In the genomic region with DNA sequence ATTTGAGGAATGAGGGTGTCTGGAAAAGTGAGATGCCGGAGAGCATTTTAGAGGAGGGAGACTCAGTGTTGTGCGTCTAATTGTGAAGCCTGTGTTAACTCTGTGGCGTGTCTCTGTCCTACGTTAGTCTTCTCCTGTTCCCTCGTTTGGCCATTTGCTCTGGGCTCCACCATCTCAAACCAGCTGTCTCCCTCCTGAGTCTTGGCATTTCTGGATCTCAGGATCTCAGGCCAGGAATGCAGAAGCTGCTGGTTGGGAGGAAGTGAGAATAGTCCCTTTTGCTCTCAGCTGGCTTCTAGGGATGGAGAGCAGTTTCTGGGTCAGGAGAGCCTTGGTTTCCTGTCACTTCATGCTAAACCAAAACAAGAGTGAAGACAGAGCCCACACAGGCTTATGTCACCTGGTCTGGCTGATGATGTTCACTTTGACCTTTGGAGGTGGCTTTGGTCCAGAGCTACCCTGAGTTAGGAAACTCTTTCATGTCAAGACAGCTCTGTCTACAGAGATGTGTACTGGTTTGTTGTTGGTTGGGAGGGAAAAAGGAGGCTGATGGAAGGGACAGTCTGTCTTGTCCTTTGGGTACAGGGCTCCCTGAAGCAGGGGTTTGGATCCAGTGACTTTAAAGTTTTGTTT, we compare ENCODE assay signal across 29 cellular contexts. TPM values are rescaled to one million over a fixed set of nuclear protein-coding genes. Genes with fewer than 3 reads are reported as not detected.
DNase-seq lines count a peak whose midpoint lies in the region; ATAC-seq and TF ChIP-seq lines count a peak whose summit lies in the region.
"Had no signal": no experiment of that assay in that cellular context is flagged by ENCODE, and none has a peak within 500 bp of the region (broad histone marks: within the 10 kb centered on the region; RNA-seq: fewer than 3 reads in every experiment).

No MANE protein-coding gene starts in this region.

- no peak for TF ChIP-seq POLR2A in gastrocnemius medialis (IDR thresholded peaks at IDR 0.05)

- H3K4me1 Mint-ChIP-seq in endodermal cell, result peaks cover 29% of the 10 kb centered on the region
- H3K4me1 Mint-ChIP-seq: activated CD4-positive, alpha-beta T cell treated with anti-CD3 and anti-CD28 coated beads, Interleukin-2, amount 10 ng/mL, durations not matched to agents 7 days and 5 days; activated naive CD4-positive, alpha-beta T cell treated with anti-CD3 and anti-CD28 coated beads, Interleukin-2, amount 10 ng/mL, durations not matched to agents 7 days and 5 days had no signal

- H3K9ac ChIP-seq in GM23248 (no peak overlapping the region), endodermal cell (ENCODE audit: extremely low read depth, low read length, poor library complexity, severe bottlenecking) (no peak overlapping the region)

- H3K36me3 Mint-ChIP-seq in endodermal cell (ENCODE audit: low read depth), result no peaks in the 10 kb centered on the region
- H3K36me3 Mint-ChIP-seq: activated CD8-positive, alpha-beta memory T cell treated with anti-CD3 and anti-CD28 coated beads, Interleukin-2, amount 10 ng/mL, durations not matched to agents 7 days and 5 days; activated naive CD4-positive, alpha-beta T cell treated with anti-CD3 and anti-CD28 coated beads, Interleukin-2, amount 10 ng/mL, durations not matched to agents 7 days and 5 days had no signal

- no peaks in the 10 kb centered on the region for H3K27me3 Mint-ChIP-seq in endodermal cell (ENCODE audit: insufficient read depth)
- H3K27me3 Mint-ChIP-seq: activated CD4-positive, alpha-beta T cell treated with anti-CD3 and anti-CD28 coated beads, Interleukin-2, amount 10 ng/mL, durations not matched to agents 7 days and 5 days had no signal

- peaks cover 24% of the 10 kb centered on the region for H3K4me1 ChIP-seq in GM23248 (ENCODE audit: insufficient read depth)
- H3K4me1 ChIP-seq in endodermal cell (ENCODE audit: control insufficient read depth, insufficient read depth, low read length), result peaks cover 17% of the 10 kb centered on the region
- H3K4me1 ChIP-seq in osteoblast (ENCODE audit: insufficient read depth, low read length), result peaks cover 20% of the 10 kb centered on the region
- H3K4me1 ChIP-seq in gastrocnemius medialis, result peaks cover 0 to 17% of the 10 kb centered on the region in 2 donors
- H3K4me1 ChIP-seq: upper lobe of right lung had no signal

- no peaks in the 10 kb centered on the region for H3K9me3 Mint-ChIP-seq in endodermal cell
- H3K9me3 Mint-ChIP-seq: activated CD4-positive, alpha-beta T cell treated with anti-CD3 and anti-CD28 coated beads, Interleukin-2, amount 10 ng/mL, durations not matched to agents 7 days and 5 days; activated naive CD4-positive, alpha-beta T cell treated with anti-CD3 and anti-CD28 coated beads, Interleukin-2, amount 10 ng/mL, durations not matched to agents 7 days and 5 days; activated T-cell treated with anti-CD3 and anti-CD28 coated beads, Interleukin-2, amount 50 U/mL, for 72 hours; dendritic cell treated with granulocyte-macrophage colony-stimulating factor and Interleukin-4, amounts not matched to agents 40 ng/mL and 50 ng/mL, for 4 days had no signal

- DNase-seq in AG10803 (ENCODE audit: low read depth) (peak; percentile 46), GM23248 (no peak), endodermal cell (peak; percentile 26), osteoblast (ENCODE audit: insufficient read length, low spot score, missing footprints) (no peak), HUDEP-2 (lab: John Stamatoyannopoulos, UW; ENCODE audit: unreplicated experiment in 76 of 76) (no peak), gastrocnemius medialis (no peak), activated T-cell treated with anti-CD3 and anti-CD28 coated beads for 4 hours (no peak)
- DNase-seq: activated CD4-positive, alpha-beta T cell treated with anti-CD3 and anti-CD28 coated beads, Interleukin-2, amount 10 ng/mL, durations not matched to agents 7 days and 5 days; activated CD8-positive, alpha-beta memory T cell treated with anti-CD3 and anti-CD28 coated beads, Interleukin-2, amount 10 ng/mL, durations not matched to agents 7 days and 5 days; activated naive CD4-positive, alpha-beta T cell treated with anti-CD3 and anti-CD28 coated beads, Interleukin-2, amount 10 ng/mL, durations not matched to agents 7 days and 5 days; activated T-cell treated with anti-CD3 and anti-CD28 coated beads, Interleukin-2, amount 50 U/mL, for 72 hours; DMS79 treated with DMSO at 0.1 percent for 48 hours; HCEC 1CT; mesenchymal stem cell; NCI-H1417; NCI-H2029 treated with DMSO at 0.1 percent for 48 hours; NCI-H526 treated with DMSO at 0.1 percent for 48 hours; stimulated activated CD4-positive, alpha-beta T cell treated with anti-CD3 and anti-CD28 coated beads, Interleukin-1b, Interleukin-23, amount 100 ng/mL, for 48 hours; stomach; T1000; upper lobe of right lung had no signal

- ATAC-seq in gastrocnemius medialis (no peak), GM21576 (IDR thresholded peaks at IDR 0.05; ENCODE audit: unreplicated experiment) (no peak)
- ATAC-seq: activated CD8-positive, alpha-beta memory T cell treated with anti-CD3 and anti-CD28 coated beads, Interleukin-2, amount 10 ng/mL, durations not matched to agents 7 days and 5 days; Panc1; upper lobe of right lung had no signal

- H3K27ac Mint-ChIP-seq in endodermal cell, result no peak overlapping the region
- H3K27ac Mint-ChIP-seq: activated CD4-positive, alpha-beta T cell treated with anti-CD3 and anti-CD28 coated beads, Interleukin-2, amount 10 ng/mL, durations not matched to agents 7 days and 5 days; activated CD8-positive, alpha-beta memory T cell treated with anti-CD3 and anti-CD28 coated beads, Interleukin-2, amount 10 ng/mL, durations not matched to agents 7 days and 5 days; activated naive CD4-positive, alpha-beta T cell treated with anti-CD3 and anti-CD28 coated beads, Interleukin-2, amount 10 ng/mL, durations not matched to agents 7 days and 5 days; activated T-cell treated with anti-CD3 and anti-CD28 coated beads, Interleukin-2, amount 50 U/mL, for 72 hours; dendritic cell treated with granulocyte-macrophage colony-stimulating factor and Interleukin-4, amounts not matched to agents 40 ng/mL and 50 ng/mL, for 4 days had no signal

- H3K4me2 ChIP-seq in GM23248 (ENCODE audit: unreplicated experiment), result peak overlapping the region; percentile 44
- no peak overlapping the region for H3K4me2 ChIP-seq in osteoblast (ENCODE audit: insufficient read depth, low read length)
- H3K4me2 ChIP-seq: smooth muscle cell had no signal

- H2AFZ ChIP-seq in GM23248 (no peak overlapping the region), osteoblast (ENCODE audit: low read length) (no peak overlapping the region)

- H3K27ac ChIP-seq in GM23248, result peak overlapping the region; percentile 74
- H3K27ac ChIP-seq in endodermal cell (ENCODE audit: low read depth, low read length), result no peak overlapping the region
- H3K27ac ChIP-seq in osteoblast (ENCODE audit: low read depth, low read length), result peak overlapping the region; percentile 9
- H3K27ac ChIP-seq in gastrocnemius medialis, result peak overlapping the region in 2 of 4 donors; percentile 20 to 22
- H3K27ac ChIP-seq: C4-2B, cardiac muscle cell, upper lobe of right lung had no signal

- H3K4me3 Mint-ChIP-seq in endodermal cell, result no peak overlapping the region
- H3K4me3 Mint-ChIP-seq: activated CD4-positive, alpha-beta T cell treated with anti-CD3 and anti-CD28 coated beads, Interleukin-2, amount 10 ng/mL, durations not matched to agents 7 days and 5 days; activated CD8-positive, alpha-beta memory T cell treated with anti-CD3 and anti-CD28 coated beads, Interleukin-2, amount 10 ng/mL, durations not matched to agents 7 days and 5 days; activated naive CD4-positive, alpha-beta T cell treated with anti-CD3 and anti-CD28 coated beads, Interleukin-2, amount 10 ng/mL, durations not matched to agents 7 days and 5 days; activated T-cell treated with anti-CD3 and anti-CD28 coated beads, Interleukin-2, amount 50 U/mL, for 72 hours; dendritic cell treated with granulocyte-macrophage colony-stimulating factor and Interleukin-4, amounts not matched to agents 40 ng/mL and 50 ng/mL, for 4 days had no signal

- 83 to 84% methylated on average over 5 of the region's 5 CpGs for WGBS in GM23248 (ENCODE audit: low coverage in 1 of 2, low lambda C conversion rate in 2 of 2, missing lambda C conversion rate in 2 of 2), 2 experiments
- WGBS in endodermal cell (ENCODE audit: insufficient coverage in 1 of 2, insufficient read length in 1 of 2), 2 experiments, result 93 to 100% methylated on average over 1 to 5 of the region's 5 CpGs

- no peak overlapping the region for H3K4me3 ChIP-seq in AG10803 (ENCODE audit: low read length)
- no peak overlapping the region for H3K4me3 ChIP-seq in GM23248
- no peak overlapping the region for H3K4me3 ChIP-seq in endodermal cell (ENCODE audit: low read length)
- no peak overlapping the region for H3K4me3 ChIP-seq in osteoblast (ENCODE audit: insufficient read depth, low read length)
- H3K4me3 ChIP-seq in gastrocnemius medialis, result no peak overlapping the region
- H3K4me3 ChIP-seq: cardiac muscle cell, smooth muscle cell, stomach, upper lobe of right lung had no signal

- in situ Hi-C loops in GM23248 (cut with MboI) (no loop called here), gastrocnemius medialis (cut with MboI; ENCODE audit: low sequenced_read_pairs in 4 of 4) (no loop called here)

- H4K20me1 ChIP-seq in GM23248 (ENCODE audit: insufficient read depth) (peaks cover 26% of the 10 kb centered on the region; the same call in 1 of the 2 replicates), osteoblast (ENCODE audit: insufficient read depth, low read length) (peaks cover 65% of the 10 kb centered on the region)

- H3K79me2 ChIP-seq in GM23248 (ENCODE audit: insufficient read depth) (peaks cover 95% of the 10 kb centered on the region), osteoblast (ENCODE audit: insufficient read depth, low read length) (peaks cover 43% of the 10 kb centered on the region)

- no peaks in the 10 kb centered on the region for H3K9me2 ChIP-seq in GM23248 (ENCODE audit: insufficient read depth)

- no peaks in the 10 kb centered on the region for H3K36me3 ChIP-seq in GM23248 (ENCODE audit: low read depth)
- H3K36me3 ChIP-seq in endodermal cell (ENCODE audit: control insufficient read depth, insufficient read depth, low read length), result no peaks in the 10 kb centered on the region
- no peaks in the 10 kb centered on the region for H3K36me3 ChIP-seq in osteoblast (ENCODE audit: insufficient read depth, low read length)
- H3K36me3 ChIP-seq in gastrocnemius medialis, result no peaks in the 10 kb centered on the region
- H3K36me3 ChIP-seq: cardiac muscle cell, stomach, upper lobe of right lung had no signal

- no peak for TF ChIP-seq CTCF in AG10803 (conservative IDR thresholded peaks at IDR 0.05; ENCODE audit: low read length)
- no peak for TF ChIP-seq CTCF in endodermal cell (conservative IDR thresholded peaks at IDR 0.05)
- TF ChIP-seq CTCF in osteoblast (IDR thresholded peaks at IDR 0.05; ENCODE audit: extremely low read depth, low read depth, low read length), result no peak
- TF ChIP-seq CTCF in gastrocnemius medialis (IDR thresholded peaks at IDR 0.05 in 4 of 5, conservative IDR thresholded peaks at IDR 0.05 in 1 of 5), result no peak

- no peaks in the 10 kb centered on the region for H3K9me3 ChIP-seq in GM23248 (ENCODE audit: low read depth)
- H3K9me3 ChIP-seq in endodermal cell (ENCODE audit: control insufficient read depth, low read length), result no peaks in the 10 kb centered on the region
- H3K9me3 ChIP-seq in osteoblast (ENCODE audit: low read depth, low read length), result no peaks in the 10 kb centered on the region
- H3K9me3 ChIP-seq in gastrocnemius medialis, result no peaks in the 10 kb centered on the region
- H3K9me3 ChIP-seq: stomach, upper lobe of right lung had no signal

- H3F3A ChIP-seq in GM23248 (ENCODE audit: insufficient read depth), result peaks cover 23% of the 10 kb centered on the region

- H3K27me3 ChIP-seq in GM23248 (replicated peaks; ENCODE audit: insufficient read depth) (no peaks in the 10 kb centered on the region), endodermal cell (ENCODE audit: control insufficient read depth, insufficient read depth, low read length, poor library complexity, severe bottlenecking) (no peaks in the 10 kb centered on the region), osteoblast (ENCODE audit: insufficient read depth, low read length) (no peaks in the 10 kb centered on the region), gastrocnemius medialis (no peaks in the 10 kb centered on the region)
- H3K27me3 ChIP-seq: cardiac muscle cell, stomach, upper lobe of right lung had no signal

- intact Hi-C loops in gastrocnemius medialis (cut with DNase I; ENCODE audit: low total_unique reads), result no loop called here

RNA-seq across cellular contexts. Expression of a gene that starts 0.9 kb away (rescaled TPM):
- total RNA-seq in GM23248 (2014; rRNA removed; shearing (Covaris generic)), result 54.7 and 55.4 TPM in 2 replicates
- polyA plus RNA-seq in GM23248 (2016; fragmentation: Nextera tagmentation; extraction: Ambion mirVana), result 44.5 and 46.3 TPM in 2 replicates
- total RNA-seq in endodermal cell, result 10 to 100 TPM; 27.7 to 45.9 TPM
- 38.0 TPM for polyA plus RNA-seq in endodermal cell (2013, experiment 1 of 2)
- 41.3 TPM for polyA plus RNA-seq in endodermal cell (2013, experiment 2 of 2)
- total RNA-seq in osteoblast, result 28.6 and 36.9 TPM in 2 replicates
- 1 to 10 TPM in 3 of 4 donors, under 1 TPM in 1; 0.75 to 4.7 (median 2.4) TPM for total RNA-seq in gastrocnemius medialis
- total RNA-seq: endothelial cell of umbilical vein, pulmonary artery endothelial cell had no signal
- polyA plus RNA-seq: cardiac muscle cell, endothelial cell of umbilical vein had no signal

Comparison
In these comparisons a context has a peak if more than half of its experiments do, and no peak if none do; other contexts are left out.
1. DNase-seq: peak in AG10803 (single experiment) and endodermal cell (single experiment); none in GM23248 (single experiment), osteoblast (single experiment), HUDEP-2 (0 of 76), gastrocnemius medialis (0 of 2) and activated T-cell treated with anti-CD3 and anti-CD28 coated beads for 4 hours (single experiment).